21 cellular contexts compared by ENCODE assay signal in the genomic region with DNA sequence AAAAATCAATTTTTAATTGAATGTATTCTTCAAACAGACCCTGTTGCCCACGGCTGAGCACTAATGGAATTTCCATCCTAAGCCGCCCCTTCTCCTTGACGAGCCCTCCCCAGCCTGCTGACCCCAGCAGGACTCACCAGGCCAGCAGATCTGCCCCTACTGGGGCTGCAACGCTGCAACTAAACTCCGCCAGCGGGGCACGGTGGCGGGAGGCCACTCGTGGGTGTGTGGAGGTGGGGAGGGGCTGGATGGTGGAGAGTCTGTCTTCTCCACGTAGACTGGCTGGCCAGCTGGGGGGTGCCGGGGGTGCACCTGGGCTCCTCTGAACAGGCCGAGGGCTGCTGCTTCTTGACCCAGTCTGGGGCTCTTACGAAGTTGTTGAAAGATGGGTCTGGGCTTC.
DNase-seq lines count a peak whose midpoint lies in the region; ATAC-seq and TF ChIP-seq lines count a peak whose summit lies in the region.
"Had no signal": no experiment of that assay in that cellular context is flagged by ENCODE, and none has a peak within 500 bp of the region (broad histone marks: within the 10 kb centered on the region; RNA-seq: fewer than 3 reads in every experiment).

No MANE protein-coding gene starts in this region.

- no peaks in the 10 kb centered on the region for H3K9me2 ChIP-seq in PC-3 (replicated peaks; ENCODE audit: low read length)

- H3K27ac ChIP-seq in PC-3 (ENCODE audit: low read length) (no peak overlapping the region), neuronal stem cell (replicated peaks; ENCODE audit: low read length) (no peak overlapping the region), dorsolateral prefrontal cortex (peak overlapping the region in 1 of 59 donors; percentile 21)
- H3K27ac ChIP-seq: A549, C4-2B had no signal

- DNase-seq in NCI-H2227 (lab: John Stamatoyannopoulos, UW; ENCODE audit: unreplicated experiment) (peak; percentile 23), NCI-H2227 treated with DMSO at 0.1 percent for 48 hours (lab: John Stamatoyannopoulos, UW) (no peak), PC-3 (no peak), neuronal stem cell (ENCODE audit: low spot score) (no peak), dorsolateral prefrontal cortex (no peak)
- DNase-seq: 8988T; ACHN; AML-193; BE2C; CD4-positive, alpha-beta T cell; CD8-positive, alpha-beta memory T cell; DMS 273 treated with DMSO at 0.1 percent for 48 hours; EL; GDM1; GOT3; H7; HCEC 1CT had no signal

- POLR2A ChIA-PET in PC-3 (lab: Charles Lee; ENCODE audit: unreplicated experiment): no interaction called here

- H3K4me3 ChIP-seq in PC-3 (ENCODE audit: low read length) (no peak overlapping the region), neuronal stem cell (ENCODE audit: low read length in 2 of 2) (no peak overlapping the region), dorsolateral prefrontal cortex (no peak overlapping the region)
- H3K4me3 ChIP-seq: A549, GM12878 had no signal

- no peak overlapping the region for H2BK15ac ChIP-seq in neuronal stem cell (ENCODE audit: low read length)

- TF ChIP-seq CTCF in PC-3 (conservative IDR thresholded peaks at IDR 0.05; ENCODE audit: low read depth, low read length): no peak
- no peak for TF ChIP-seq CTCF in dorsolateral prefrontal cortex (IDR thresholded peaks at IDR 0.05 in 54 of 56, conservative IDR thresholded peaks at IDR 0.05 in 2 of 56; ENCODE audit: low read depth in 1 of 56, partially characterized antibody in 56 of 56)

- no TSS peak for BruUV-seq in PC-3 (replicated peaks; lab: Mats Ljungman, UMichigan)

- H3K79me2 ChIP-seq in PC-3 (ENCODE audit: low read length): no peaks in the 10 kb centered on the region

- peaks cover 91% of the 10 kb centered on the region for H3K27me3 ChIP-seq in PC-3 (ENCODE audit: low read length)
- peaks cover 0 to 49% (median 4%) of the 10 kb centered on the region in 3 experiments for H3K27me3 ChIP-seq in neuronal stem cell (ENCODE audit: control insufficient read depth in 3 of 3, insufficient read depth in 3 of 3, low read depth in 1 of 3, low read length in 3 of 3)
- peaks cover 0 to 48% (median 5%) of the 10 kb centered on the region in 45 donors for H3K27me3 ChIP-seq in dorsolateral prefrontal cortex

- no peaks in the 10 kb centered on the region for H4K20me1 ChIP-seq in PC-3 (ENCODE audit: low read length)

- H4K8ac ChIP-seq in neuronal stem cell (ENCODE audit: low read depth, low read length): no peak overlapping the region

- H3K36me3 ChIP-seq in PC-3 (ENCODE audit: low read depth, low read length): no peaks in the 10 kb centered on the region
- H3K36me3 ChIP-seq in neuronal stem cell (replicated peaks in 1 of 2; ENCODE audit: control insufficient read depth in 2 of 2, insufficient read depth in 2 of 2, low read length in 2 of 2): peaks cover 0 to 5% of the 10 kb centered on the region in 2 donors
- H3K36me3 ChIP-seq: BE2C had no signal

- H3K9me3 ChIP-seq in PC-3 (ENCODE audit: low read length) (no peaks in the 10 kb centered on the region), neuronal stem cell (replicated peaks in 1 of 2; ENCODE audit: control insufficient read depth in 2 of 2, insufficient read depth in 1 of 2, low read depth in 1 of 2, low read length in 2 of 2) (peaks cover 0 to 11% of the 10 kb centered on the region in 2 donors)
- H3K9me3 ChIP-seq: A549, BE2C had no signal

- no peak overlapping the region for H4K91ac ChIP-seq in neuronal stem cell (ENCODE audit: low read depth, low read length, poor library complexity)

- no peaks in the 10 kb centered on the region for H3K4me1 ChIP-seq in PC-3 (ENCODE audit: insufficient read depth, low read length)
- H3K4me1 ChIP-seq in neuronal stem cell (ENCODE audit: control insufficient read depth in 2 of 2, insufficient read depth in 1 of 2, low read depth in 1 of 2, low read length in 2 of 2): peaks cover 0 to 10% of the 10 kb centered on the region in 2 donors
- H3K4me1 ChIP-seq: A549, BE2C had no signal

- H2BK5ac ChIP-seq in neuronal stem cell (ENCODE audit: low read length): peak overlapping the region; percentile 8

- peak overlapping the region; percentile 90 for H2AK5ac ChIP-seq in neuronal stem cell (ENCODE audit: low read depth, low read length)

- no peak overlapping the region for H2BK120ac ChIP-seq in neuronal stem cell (ENCODE audit: low read depth, low read length)

- H3K9ac ChIP-seq in PC-3 (ENCODE audit: low read length) (no peak overlapping the region), neuronal stem cell (ENCODE audit: low read depth, low read length, poor library complexity) (no peak overlapping the region)

- H3K4ac ChIP-seq in neuronal stem cell (ENCODE audit: low read length): no peak overlapping the region

- H3K79me1 ChIP-seq in neuronal stem cell (ENCODE audit: low read depth, low read length): peaks cover 5% of the 10 kb centered on the region

- peak overlapping the region; percentile 66 for H2BK12ac ChIP-seq in neuronal stem cell (ENCODE audit: low read length)

- intact Hi-C loops in PC-3 (cut with micrococcal nuclease): no loop called here
- intact Hi-C loops in dorsolateral prefrontal cortex (cut with DNase I): no loop called here

- H3K18ac ChIP-seq in neuronal stem cell (ENCODE audit: low read length): peak overlapping the region; percentile 40

- ATAC-seq in PC-3 (no peak), HG02970 (IDR thresholded peaks at IDR 0.05; ENCODE audit: low FRiP score, unreplicated experiment) (no peak)
- ATAC-seq: A549, GM12878 had no signal

- H3K23ac ChIP-seq in neuronal stem cell (ENCODE audit: low read depth, low read length, poor library complexity): no peak overlapping the region

- H3K4me2 ChIP-seq in PC-3 (ENCODE audit: low read length) (peak overlapping the region; percentile 33; the same call in 1 of the 2 replicates), neuronal stem cell (ENCODE audit: insufficient read depth, low read length, poor library complexity, severe bottlenecking) (no peak overlapping the region)
- H3K4me2 ChIP-seq: A549 had no signal

- WGBS in neuronal stem cell (ENCODE audit: extremely low coverage in 2 of 2, insufficient read length in 2 of 2, insufficient replicate concordance in 1 of 2), 2 donors: no CpG with 5 or more reads among the region's 13 CpGs

- H3K14ac ChIP-seq in neuronal stem cell (ENCODE audit: low read length): peak overlapping the region; percentile 41

- H2AFZ ChIP-seq in PC-3 (ENCODE audit: low read length) (no peak overlapping the region), neuronal stem cell (ENCODE audit: low read length) (no peak overlapping the region)

- CTCF ChIA-PET in PC-3 (lab: Charles Lee): no interaction called here

- no peaks in the 10 kb centered on the region for H3F3A ChIP-seq in PC-3 (ENCODE audit: low read length, unreplicated experiment)
